ENCODE assay signal across 1 cellular context in the genomic region with DNA sequence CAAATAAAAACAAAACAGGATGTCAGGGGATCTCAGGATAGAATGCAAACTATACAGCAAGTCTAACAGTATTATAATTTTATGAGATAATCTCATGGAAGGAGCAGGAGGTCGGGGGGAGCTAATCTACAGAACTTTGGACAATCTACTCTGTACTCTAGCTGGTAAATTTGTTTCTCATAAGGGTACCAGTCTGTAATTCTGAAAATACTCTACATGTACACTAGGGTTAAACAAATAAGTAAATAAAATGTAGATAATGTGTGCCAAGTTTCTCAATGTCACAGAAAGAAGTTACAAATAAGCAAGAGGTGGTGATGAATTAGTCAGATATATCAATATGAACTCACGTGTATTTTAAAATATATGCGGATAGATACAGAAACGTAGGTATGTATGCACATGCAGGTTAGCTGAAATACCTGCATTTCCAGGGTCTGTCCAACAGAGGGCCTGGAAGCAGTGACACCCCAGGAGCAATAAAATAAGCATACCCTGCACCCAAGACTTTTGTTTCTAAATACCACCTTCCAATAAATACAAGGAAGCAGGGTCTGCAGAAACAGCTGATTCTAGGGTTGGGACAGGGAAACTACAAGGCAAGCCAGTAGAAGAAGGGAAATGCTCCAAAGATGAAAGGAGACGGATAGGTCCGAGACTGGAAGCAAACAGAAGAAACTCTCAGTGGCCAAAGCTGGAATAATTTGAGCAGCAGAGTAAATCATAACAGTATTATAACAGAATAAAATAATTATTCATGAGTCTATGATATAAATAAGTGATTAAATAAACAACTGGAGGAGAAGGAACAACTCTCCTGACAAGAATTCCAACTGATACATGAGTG.
TF ChIP-seq lines count a peak whose summit lies in the region.

No MANE protein-coding gene starts in this region.

TF ChIP-seq in K562, 482 proteins besides CTCF, POLR2A, EP300 and RAD21 (continued from another document):
- TF ChIP-seq, protein P1, sequence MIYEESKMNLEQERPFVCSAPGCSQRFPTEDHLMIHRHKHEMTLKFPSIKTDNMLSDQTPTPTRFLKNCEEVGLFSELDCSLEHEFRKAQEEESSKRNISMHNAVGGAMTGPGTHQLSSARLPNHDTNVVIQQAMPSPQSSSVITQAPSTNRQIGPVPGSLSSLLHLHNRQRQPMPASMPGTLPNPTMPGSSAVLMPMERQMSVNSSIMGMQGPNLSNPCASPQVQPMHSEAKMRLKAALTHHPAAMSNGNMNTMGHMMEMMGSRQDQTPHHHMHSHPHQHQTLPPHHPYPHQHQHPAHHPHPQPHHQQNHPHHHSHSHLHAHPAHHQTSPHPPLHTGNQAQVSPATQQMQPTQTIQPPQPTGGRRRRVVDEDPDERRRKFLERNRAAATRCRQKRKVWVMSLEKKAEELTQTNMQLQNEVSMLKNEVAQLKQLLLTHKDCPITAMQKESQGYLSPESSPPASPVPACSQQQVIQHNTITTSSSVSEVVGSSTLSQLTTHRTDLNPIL (CRISPR knock-in tag; IDR thresholded peaks at IDR 0.05), result no peak
- TF ChIP-seq MIER1 (IDR thresholded peaks at IDR 0.05; ENCODE audit: low read depth) (no peak), FOXM1 (IDR thresholded peaks at IDR 0.05; ENCODE audit: low read depth) (no peak), FOXM1 (CRISPR knock-in tag; IDR thresholded peaks at IDR 0.05; ENCODE audit: low read depth) (no peak), POU5F1 (IDR thresholded peaks at IDR 0.05; ENCODE audit: borderline replicate concordance, low read depth, low read length, partially characterized antibody) (no peak), NUFIP1 (IDR thresholded peaks at IDR 0.05; ENCODE audit: partially characterized antibody) (peak; percentile 60), CBX5 (IDR thresholded peaks at IDR 0.05; ENCODE audit: borderline replicate concordance, low read depth) (no peak), BHLHE40 (IDR thresholded peaks at IDR 0.05; ENCODE audit: low read length) (peak; percentile 54), GABPA (tag; conservative IDR thresholded peaks at IDR 0.05; ENCODE audit: low read depth) (no peak), ZNF224 (CRISPR knock-in tag; IDR thresholded peaks at IDR 0.05) (no peak), DACH1 (IDR thresholded peaks at IDR 0.05; ENCODE audit: partially characterized antibody) (peak; percentile 8), POLR2AphosphoS2 (IDR thresholded peaks at IDR 0.05; ENCODE audit: low read length) (no peak), MYC (IDR thresholded peaks at IDR 0.05; ENCODE audit: low read depth, low read length) (no peak; the same call in 1 of the 2 replicates), MYC (CRISPR knock-in tag; IDR thresholded peaks at IDR 0.05; ENCODE audit: borderline replicate concordance, low read depth) (no peak), EHMT2 (IDR thresholded peaks at IDR 0.05) (no peak), MED1 (CRISPR knock-in tag; IDR thresholded peaks at IDR 0.05; ENCODE audit: borderline replicate concordance) (no peak), DMBX1 (CRISPR knock-in tag; IDR thresholded peaks at IDR 0.05; ENCODE audit: borderline replicate concordance) (no peak), MTA2 (IDR thresholded peaks at IDR 0.05; ENCODE audit: low read depth) (no peak), PCBP2 (IDR thresholded peaks at IDR 0.05; ENCODE audit: low read depth, low read length, poor library complexity, severe bottlenecking) (no peak), NR1H2 (CRISPR knock-in tag; IDR thresholded peaks at IDR 0.05) (no peak), SRSF7 (optimal IDR thresholded peaks at IDR 0.05; ENCODE audit: low read depth, low read length) (no peak), KLF10 (CRISPR knock-in tag; IDR thresholded peaks at IDR 0.05) (no peak), ATF1 (CRISPR knock-in tag; IDR thresholded peaks at IDR 0.05) (no peak), ATF1 (tag; IDR thresholded peaks at IDR 0.05) (0 out of 2 replicates have a peak, but pooled peaks have one; percentile 22), NCOA1 (IDR thresholded peaks at IDR 0.05; ENCODE audit: low read depth) (no peak), JUND (IDR thresholded peaks at IDR 0.05; ENCODE audit: borderline replicate concordance, low read depth, low read length) (peak; percentile 33; the same call in 1 of the 2 replicates), JUND (tag; IDR thresholded peaks at IDR 0.05; ENCODE audit: borderline replicate concordance, low read depth, low read length) (no peak), IRF2 (CRISPR knock-in tag; IDR thresholded peaks at IDR 0.05) (no peak), SMARCB1 (IDR thresholded peaks at IDR 0.05; ENCODE audit: insufficient read length, low read depth) (no peak), TRIM28 (IDR thresholded peaks at IDR 0.05) (0 out of 2 replicates have a peak, but pooled peaks have one; percentile 35), THRAP3 (IDR thresholded peaks at IDR 0.05; ENCODE audit: borderline replicate concordance) (0 out of 2 replicates have a peak, but pooled peaks have one; percentile 56)
- TF ChIP-seq, protein P2, sequence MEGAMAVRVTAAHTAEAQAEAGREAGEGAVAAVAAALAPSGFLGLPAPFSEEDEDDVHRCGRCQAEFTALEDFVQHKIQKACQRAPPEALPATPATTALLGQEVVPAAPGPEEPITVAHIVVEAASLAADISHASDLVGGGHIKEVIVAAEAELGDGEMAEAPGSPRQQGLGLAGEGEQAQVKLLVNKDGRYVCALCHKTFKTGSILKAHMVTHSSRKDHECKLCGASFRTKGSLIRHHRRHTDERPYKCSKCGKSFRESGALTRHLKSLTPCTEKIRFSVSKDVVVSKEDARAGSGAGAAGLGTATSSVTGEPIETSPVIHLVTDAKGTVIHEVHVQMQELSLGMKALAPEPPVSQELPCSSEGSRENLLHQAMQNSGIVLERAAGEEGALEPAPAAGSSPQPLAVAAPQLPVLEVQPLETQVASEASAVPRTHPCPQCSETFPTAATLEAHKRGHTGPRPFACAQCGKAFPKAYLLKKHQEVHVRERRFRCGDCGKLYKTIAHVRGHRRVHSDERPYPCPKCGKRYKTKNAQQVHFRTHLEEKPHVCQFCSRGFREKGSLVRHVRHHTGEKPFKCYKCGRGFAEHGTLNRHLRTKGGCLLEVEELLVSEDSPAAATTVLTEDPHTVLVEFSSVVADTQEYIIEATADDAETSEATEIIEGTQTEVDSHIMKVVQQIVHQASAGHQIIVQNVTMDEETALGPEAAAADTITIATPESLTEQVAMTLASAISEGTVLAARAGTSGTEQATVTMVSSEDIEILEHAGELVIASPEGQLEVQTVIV (CRISPR knock-in tag; IDR thresholded peaks at IDR 0.05; ENCODE audit: borderline replicate concordance), result no peak
- TF ChIP-seq, protein P3, sequence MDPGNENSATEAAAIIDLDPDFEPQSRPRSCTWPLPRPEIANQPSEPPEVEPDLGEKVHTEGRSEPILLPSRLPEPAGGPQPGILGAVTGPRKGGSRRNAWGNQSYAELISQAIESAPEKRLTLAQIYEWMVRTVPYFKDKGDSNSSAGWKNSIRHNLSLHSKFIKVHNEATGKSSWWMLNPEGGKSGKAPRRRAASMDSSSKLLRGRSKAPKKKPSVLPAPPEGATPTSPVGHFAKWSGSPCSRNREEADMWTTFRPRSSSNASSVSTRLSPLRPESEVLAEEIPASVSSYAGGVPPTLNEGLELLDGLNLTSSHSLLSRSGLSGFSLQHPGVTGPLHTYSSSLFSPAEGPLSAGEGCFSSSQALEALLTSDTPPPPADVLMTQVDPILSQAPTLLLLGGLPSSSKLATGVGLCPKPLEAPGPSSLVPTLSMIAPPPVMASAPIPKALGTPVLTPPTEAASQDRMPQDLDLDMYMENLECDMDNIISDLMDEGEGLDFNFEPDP (CRISPR knock-in tag; IDR thresholded peaks at IDR 0.05), result no peak
- TF ChIP-seq, protein P4, sequence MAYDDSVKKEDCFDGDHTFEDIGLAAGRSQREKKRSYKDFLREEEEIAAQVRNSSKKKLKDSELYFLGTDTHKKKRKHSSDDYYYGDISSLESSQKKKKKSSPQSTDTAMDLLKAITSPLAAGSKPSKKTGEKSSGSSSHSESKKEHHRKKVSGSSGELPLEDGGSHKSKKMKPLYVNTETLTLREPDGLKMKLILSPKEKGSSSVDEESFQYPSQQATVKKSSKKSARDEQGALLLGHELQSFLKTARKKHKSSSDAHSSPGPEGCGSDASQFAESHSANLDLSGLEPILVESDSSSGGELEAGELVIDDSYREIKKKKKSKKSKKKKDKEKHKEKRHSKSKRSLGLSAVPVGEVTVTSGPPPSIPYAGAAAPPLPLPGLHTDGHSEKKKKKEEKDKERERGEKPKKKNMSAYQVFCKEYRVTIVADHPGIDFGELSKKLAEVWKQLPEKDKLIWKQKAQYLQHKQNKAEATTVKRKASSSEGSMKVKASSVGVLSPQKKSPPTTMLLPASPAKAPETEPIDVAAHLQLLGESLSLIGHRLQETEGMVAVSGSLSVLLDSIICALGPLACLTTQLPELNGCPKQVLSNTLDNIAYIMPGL (CRISPR knock-in tag; IDR thresholded peaks at IDR 0.05), result peak; percentile 47; the same call in 1 of the 2 replicates
- TF ChIP-seq, protein P5, sequence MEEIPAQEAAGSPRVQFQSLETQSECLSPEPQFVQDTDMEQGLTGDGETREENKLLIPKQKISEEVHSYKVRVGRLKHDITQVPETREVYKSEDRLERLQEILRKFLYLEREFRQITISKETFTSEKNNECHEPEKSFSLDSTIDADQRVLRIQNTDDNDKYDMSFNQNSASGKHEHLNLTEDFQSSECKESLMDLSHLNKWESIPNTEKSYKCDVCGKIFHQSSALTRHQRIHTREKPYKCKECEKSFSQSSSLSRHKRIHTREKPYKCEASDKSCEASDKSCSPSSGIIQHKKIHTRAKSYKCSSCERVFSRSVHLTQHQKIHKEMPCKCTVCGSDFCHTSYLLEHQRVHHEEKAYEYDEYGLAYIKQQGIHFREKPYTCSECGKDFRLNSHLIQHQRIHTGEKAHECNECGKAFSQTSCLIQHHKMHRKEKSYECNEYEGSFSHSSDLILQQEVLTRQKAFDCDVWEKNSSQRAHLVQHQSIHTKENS (CRISPR knock-in tag; IDR thresholded peaks at IDR 0.05), result no peak
- TF ChIP-seq, protein P6, sequence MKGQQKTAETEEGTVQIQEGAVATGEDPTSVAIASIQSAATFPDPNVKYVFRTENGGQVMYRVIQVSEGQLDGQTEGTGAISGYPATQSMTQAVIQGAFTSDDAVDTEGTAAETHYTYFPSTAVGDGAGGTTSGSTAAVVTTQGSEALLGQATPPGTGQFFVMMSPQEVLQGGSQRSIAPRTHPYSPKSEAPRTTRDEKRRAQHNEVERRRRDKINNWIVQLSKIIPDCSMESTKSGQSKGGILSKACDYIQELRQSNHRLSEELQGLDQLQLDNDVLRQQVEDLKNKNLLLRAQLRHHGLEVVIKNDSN (CRISPR knock-in tag; IDR thresholded peaks at IDR 0.05), result no peak
- TF ChIP-seq, protein P7, sequence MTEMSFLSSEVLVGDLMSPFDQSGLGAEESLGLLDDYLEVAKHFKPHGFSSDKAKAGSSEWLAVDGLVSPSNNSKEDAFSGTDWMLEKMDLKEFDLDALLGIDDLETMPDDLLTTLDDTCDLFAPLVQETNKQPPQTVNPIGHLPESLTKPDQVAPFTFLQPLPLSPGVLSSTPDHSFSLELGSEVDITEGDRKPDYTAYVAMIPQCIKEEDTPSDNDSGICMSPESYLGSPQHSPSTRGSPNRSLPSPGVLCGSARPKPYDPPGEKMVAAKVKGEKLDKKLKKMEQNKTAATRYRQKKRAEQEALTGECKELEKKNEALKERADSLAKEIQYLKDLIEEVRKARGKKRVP (CRISPR knock-in tag; IDR thresholded peaks at IDR 0.05), result no peak
- TF ChIP-seq, protein P8, sequence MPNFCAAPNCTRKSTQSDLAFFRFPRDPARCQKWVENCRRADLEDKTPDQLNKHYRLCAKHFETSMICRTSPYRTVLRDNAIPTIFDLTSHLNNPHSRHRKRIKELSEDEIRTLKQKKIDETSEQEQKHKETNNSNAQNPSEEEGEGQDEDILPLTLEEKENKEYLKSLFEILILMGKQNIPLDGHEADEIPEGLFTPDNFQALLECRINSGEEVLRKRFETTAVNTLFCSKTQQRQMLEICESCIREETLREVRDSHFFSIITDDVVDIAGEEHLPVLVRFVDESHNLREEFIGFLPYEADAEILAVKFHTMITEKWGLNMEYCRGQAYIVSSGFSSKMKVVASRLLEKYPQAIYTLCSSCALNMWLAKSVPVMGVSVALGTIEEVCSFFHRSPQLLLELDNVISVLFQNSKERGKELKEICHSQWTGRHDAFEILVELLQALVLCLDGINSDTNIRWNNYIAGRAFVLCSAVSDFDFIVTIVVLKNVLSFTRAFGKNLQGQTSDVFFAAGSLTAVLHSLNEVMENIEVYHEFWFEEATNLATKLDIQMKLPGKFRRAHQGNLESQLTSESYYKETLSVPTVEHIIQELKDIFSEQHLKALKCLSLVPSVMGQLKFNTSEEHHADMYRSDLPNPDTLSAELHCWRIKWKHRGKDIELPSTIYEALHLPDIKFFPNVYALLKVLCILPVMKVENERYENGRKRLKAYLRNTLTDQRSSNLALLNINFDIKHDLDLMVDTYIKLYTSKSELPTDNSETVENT (CRISPR knock-in tag; IDR thresholded peaks at IDR 0.05), result no peak
TF ChIP-seq in K562: peak in this region for 19.
